ENCODE assay signal across 22 cellular contexts in the genomic region with DNA sequence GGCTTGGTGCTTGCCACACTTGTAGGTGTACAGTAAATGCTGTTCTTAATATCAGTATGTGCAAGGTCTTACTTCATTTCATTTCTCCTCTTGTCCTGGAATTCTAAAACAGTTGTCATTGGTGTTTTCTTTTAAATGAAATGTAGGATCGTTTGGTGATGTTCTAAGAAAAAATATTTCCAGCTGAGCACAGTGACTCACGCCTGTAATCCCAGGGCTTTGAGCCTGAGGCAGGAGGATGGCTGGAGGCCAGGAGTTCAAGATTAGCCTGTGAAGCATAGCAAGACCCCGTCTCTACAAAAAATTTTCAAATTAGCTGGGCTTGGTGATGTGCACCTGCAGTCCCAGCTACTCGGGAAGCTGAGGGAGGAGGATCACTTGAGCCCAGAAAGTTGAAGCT. TPM values are rescaled to one million over a fixed set of nuclear protein-coding genes. Genes with fewer than 3 reads are reported as not detected.
DNase-seq lines count a peak whose midpoint lies in the region; ATAC-seq and TF ChIP-seq lines count a peak whose summit lies in the region.
"Had no signal": no experiment of that assay in that cellular context is flagged by ENCODE, and none has a peak within 500 bp of the region (broad histone marks: within the 10 kb centered on the region; RNA-seq: fewer than 3 reads in every experiment).

No MANE protein-coding gene starts in this region.

- H3K9ac ChIP-seq in trophoblast cell (ENCODE audit: low read length): no peak overlapping the region

- no peaks in the 10 kb centered on the region; the same call in 1 of the 2 replicates for H3K36me3 ChIP-seq in BJ (ENCODE audit: control insufficient read depth, insufficient read depth, low read length)
- H3K36me3 ChIP-seq in esophagus squamous epithelium: no peaks in the 10 kb centered on the region
- H3K36me3 ChIP-seq in trophoblast cell (ENCODE audit: control insufficient read depth in 1 of 2, insufficient read depth in 2 of 2, low read length in 2 of 2): no peaks in the 10 kb centered on the region
- H3K36me3 ChIP-seq: breast epithelium, left lung, Peyer's patch, right lobe of liver had no signal

- intact Hi-C loops in esophagus squamous epithelium (cut with DNase I): no loop called here

- H3K27ac ChIP-seq in esophagus squamous epithelium: peak overlapping the region in 3 of 4 donors; percentile 3 to 53 (median 6)
- H3K27ac ChIP-seq in trophoblast cell (ENCODE audit: low read depth, low read length): no peak overlapping the region
- H3K27ac ChIP-seq: breast epithelium, left lung, Peyer's patch, right lobe of liver had no signal

- no peak for TF ChIP-seq POLR2A in esophagus squamous epithelium (IDR thresholded peaks at IDR 0.05)

- no peak overlapping the region for H2AK5ac ChIP-seq in trophoblast cell (ENCODE audit: low read length)

- CTCF ChIA-PET in BJ (lab: Yijun Ruan, JAX): interaction anchor here (1.3 to 5.8 kb wide), 2 partner anchors 14 to 32 kb away, joined by 3 to 34 read pairs; partner anchors contain the start of gene ELN

- H3K4me2 ChIP-seq in trophoblast cell (ENCODE audit: low read length): no peak overlapping the region

- ATAC-seq in GM19351 (IDR thresholded peaks at IDR 0.05; ENCODE audit: unreplicated experiment): no peak
- ATAC-seq: GM12878, K562, left lung, right lobe of liver, SK-N-SH treated with all-trans-retinoic acid at 6 μM for 48 hours had no signal

- no peak overlapping the region for H3K23ac ChIP-seq in trophoblast cell (ENCODE audit: low read length)

- H3K4me1 ChIP-seq in esophagus squamous epithelium (peaks cover 4 to 39% (median 25%) of the 10 kb centered on the region in 3 donors), trophoblast cell (ENCODE audit: control insufficient read depth in 1 of 2, insufficient read depth in 2 of 2, low read length in 2 of 2) (peaks cover 0 to 9% of the 10 kb centered on the region in 2 experiments)
- H3K4me1 ChIP-seq: breast epithelium, left lung, right lobe of liver had no signal

- no peak overlapping the region for H4K91ac ChIP-seq in trophoblast cell (ENCODE audit: low read depth, low read length)

- no peaks in the 10 kb centered on the region for H3K79me1 ChIP-seq in trophoblast cell (ENCODE audit: low read length)

- H4K12ac ChIP-seq in trophoblast cell (ENCODE audit: low read depth, low read length): no peak overlapping the region

- no peak overlapping the region for H2BK12ac ChIP-seq in trophoblast cell (ENCODE audit: low read length)

- no peak overlapping the region for H4K8ac ChIP-seq in trophoblast cell (ENCODE audit: low read depth, low read length)

- H2BK120ac ChIP-seq in trophoblast cell (ENCODE audit: insufficient read depth, low read length, poor library complexity): no peak overlapping the region

- H2AFZ ChIP-seq in trophoblast cell (ENCODE audit: insufficient read depth, low read length, poor library complexity): no peak overlapping the region

- TF ChIP-seq CTCF in BJ (IDR thresholded peaks at IDR 0.05; ENCODE audit: insufficient read depth, low read depth, low read length) (no peak), esophagus squamous epithelium (IDR thresholded peaks at IDR 0.05) (no peak)

- H2BK5ac ChIP-seq in trophoblast cell (ENCODE audit: low read depth, low read length, poor library complexity): no peak overlapping the region

- POLR2A ChIA-PET in BJ (lab: Charles Lee): interaction anchor here (0.6 kb wide), 1 partner anchor 42 kb away, joined by 6 read pairs; no protein-coding TSS in a partner anchor

- peak; percentile 73 for DNase-seq in BJ (ENCODE audit: low read depth)
- peak; percentile 86 for DNase-seq in RPMI7951 (ENCODE audit: low read depth)
- no peak for DNase-seq in esophagus squamous epithelium (lab: John Stamatoyannopoulos, UW)
- peak; percentile 24 to 25 for DNase-seq in trophoblast cell
- DNase-seq in iPS-NIHi11 (ENCODE audit: low spot score): no peak
- no peak for DNase-seq in NCI-H82 (lab: John Stamatoyannopoulos, UW)
- DNase-seq in NOMO-1 (lab: John Stamatoyannopoulos, UW; ENCODE audit: unreplicated experiment in 2 of 2): no peak
- DNase-seq: activated CD4-positive, alpha-beta T cell treated with anti-CD3 and anti-CD28 coated beads, Interleukin-2, amount 10 ng/mL, durations not matched to agents 7 days and 5 days; activated naive CD4-positive, alpha-beta T cell treated with anti-CD3 and anti-CD28 coated beads for 36 hours; activated T-cell treated with anti-CD3 and anti-CD28 coated beads for 4 hours; left lung; NCI-H1105; NCI-H774; occipital lobe; Peyer's patch; right lobe of liver; stimulated activated CD4-positive, alpha-beta T cell treated with anti-CD3 and anti-CD28 coated beads, Interleukin-2, amount 100 ng/mL, for 24 hours had no signal

- H3K4me3 ChIP-seq in BJ (ENCODE audit: low read depth, low read length): no peak overlapping the region
- no peak overlapping the region for H3K4me3 ChIP-seq in esophagus squamous epithelium
- no peak overlapping the region for H3K4me3 ChIP-seq in trophoblast cell (ENCODE audit: low read depth, low read length)
- H3K4me3 ChIP-seq: breast epithelium, GM12878, K562, left lung, Peyer's patch, right lobe of liver had no signal

- peaks cover 0 to 10% (median 9%) of the 10 kb centered on the region in 3 donors for H3K9me3 ChIP-seq in esophagus squamous epithelium
- peaks cover 10% of the 10 kb centered on the region for H3K9me3 ChIP-seq in trophoblast cell (ENCODE audit: insufficient read depth, low read depth, low read length)
- H3K9me3 ChIP-seq: right lobe of liver had no signal

- 27 to 28% methylated on average over 2 to 3 of the region's 4 CpGs for WGBS in esophagus squamous epithelium, 2 donors
- no CpG with 5 or more reads among the region's 4 CpGs for WGBS in trophoblast cell (ENCODE audit: extremely low coverage, insufficient coverage, insufficient read length)

- H3K79me2 ChIP-seq in trophoblast cell (ENCODE audit: control insufficient read depth, insufficient read depth, low read length, poor library complexity): no peaks in the 10 kb centered on the region

- no peak overlapping the region for H3K14ac ChIP-seq in trophoblast cell (ENCODE audit: low read length)

- H3K18ac ChIP-seq in trophoblast cell (ENCODE audit: low read length): no peak overlapping the region

- H3K4ac ChIP-seq in trophoblast cell (ENCODE audit: low read depth, low read length): no peak overlapping the region

- H3K27me3 ChIP-seq in BJ (ENCODE audit: control insufficient read depth, insufficient read depth, low read length) (no peaks in the 10 kb centered on the region), esophagus squamous epithelium (peaks cover 0 to 11% (median 0%) of the 10 kb centered on the region in 4 donors), trophoblast cell (ENCODE audit: insufficient read depth, low read length) (no peaks in the 10 kb centered on the region)
- H3K27me3 ChIP-seq: breast epithelium, left lung, Peyer's patch, right lobe of liver had no signal

RNA-seq across cellular contexts. Expression of gene ELN, which starts 32.6 kb away (rescaled TPM):
- polyA plus RNA-seq in BJ (2011; rRNA removed): 419 and 619 TPM in 2 replicates
- 137 and 187 TPM in 2 replicates for polyA minus RNA-seq in BJ (2011; rRNA and poly(A)+ RNA removed)
- total RNA-seq in RPMI7951 (2014; rRNA removed; shearing (Covaris generic)): 0.12 and 0.59 TPM in 2 replicates
- 100 to 1,000 TPM in 1 of 4 donors, 10 to 100 TPM in 2, 1 to 10 TPM in 1; 8.9 to 182 (median 20.3) TPM for total RNA-seq in esophagus squamous epithelium
- 3.1 and 3.2 TPM in 2 replicates for polyA plus RNA-seq in trophoblast cell (2013)
- total RNA-seq: activated CD4-positive, alpha-beta T cell treated with anti-CD3 and anti-CD28 coated beads, Interleukin-2, amount 10 ng/mL, durations not matched to agents 7 days and 5 days had no signal
- polyA plus RNA-seq: K562 had no signal

Comparison
In these comparisons a context has a peak if more than half of its experiments do, and no peak if none do; other contexts are left out.
1. DNase-seq: peak in BJ (single experiment), RPMI7951 (single experiment) and trophoblast cell (2 of 2); none in esophagus squamous epithelium (single experiment), iPS-NIHi11 (single experiment), NCI-H82 (single experiment) and NOMO-1 (0 of 2).